15 cellular contexts compared by ENCODE assay signal in the genomic region with DNA sequence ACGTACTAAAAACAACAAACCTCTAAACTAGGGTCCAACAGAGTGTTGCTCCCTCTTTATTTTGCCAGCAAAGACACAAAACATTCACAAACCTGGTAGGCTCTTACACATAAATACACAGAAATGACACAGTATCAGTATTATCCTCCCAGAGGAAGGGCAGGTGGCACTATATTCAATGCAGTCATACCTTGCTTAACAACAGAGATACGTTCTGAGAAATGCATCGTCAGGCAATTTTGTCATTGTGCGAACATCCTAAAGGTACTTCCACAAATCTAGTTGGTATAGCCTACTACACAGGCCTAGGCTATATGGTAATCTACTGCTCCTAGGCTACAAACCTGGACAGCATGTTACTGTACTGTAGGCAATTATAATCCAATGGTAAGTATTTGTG. TPM values are rescaled to one million over a fixed set of nuclear protein-coding genes. Genes with fewer than 3 reads are reported as not detected.
DNase-seq lines count a peak whose midpoint lies in the region; ATAC-seq and TF ChIP-seq lines count a peak whose summit lies in the region.
"Had no signal": no experiment of that assay in that cellular context is flagged by ENCODE, and none has a peak within 500 bp of the region (broad histone marks: within the 10 kb centered on the region; RNA-seq: fewer than 3 reads in every experiment).

No MANE protein-coding gene starts in this region.

- H3K4me3 Mint-ChIP-seq in activated T-cell treated with anti-CD3 and anti-CD28 coated beads, Interleukin-2, amount 50 U/mL, for 4 hours: peak overlapping the region; percentile 24
- H3K4me3 Mint-ChIP-seq in activated T-helper 2 cell treated with anti-CD3 and anti-CD28 coated beads, Interferon-gamma antibody, Interleukin-2, Interleukin-4, amounts not matched to agents 10 μg/mL and 5 μg/mL and 100 μg/mL, durations not matched to agents 14 hours and 24 hours and 36 hours (ENCODE audit: low read depth): no peak overlapping the region

- peaks cover 11% of the 10 kb centered on the region for H3K36me3 Mint-ChIP-seq in activated T-cell treated with anti-CD3 and anti-CD28 coated beads, Interleukin-2, amount 50 U/mL, for 4 hours (ENCODE audit: insufficient read depth)
- peaks cover 31% of the 10 kb centered on the region for H3K36me3 Mint-ChIP-seq in activated T-helper 2 cell treated with anti-CD3 and anti-CD28 coated beads, Interferon-gamma antibody, Interleukin-2, Interleukin-4, amounts not matched to agents 10 μg/mL and 5 μg/mL and 100 μg/mL, durations not matched to agents 14 hours and 24 hours and 36 hours (ENCODE audit: low read depth)

- no peak overlapping the region for H2AFZ ChIP-seq in KMS-11 (ENCODE audit: low read depth)

- peaks cover 89% of the 10 kb centered on the region for H3K79me2 ChIP-seq in KMS-11 (ENCODE audit: insufficient read depth, low read depth)
- H3K79me2 ChIP-seq in mesendoderm (ENCODE audit: control insufficient read depth, insufficient read depth, low read length): peaks cover 52% of the 10 kb centered on the region

- H3K27me3 ChIP-seq in KMS-11 (ENCODE audit: insufficient read depth, low read depth) (no peaks in the 10 kb centered on the region), mesendoderm (ENCODE audit: insufficient read depth, low read length, poor library complexity) (no peaks in the 10 kb centered on the region)

- no peak overlapping the region for H2BK120ac ChIP-seq in mesendoderm (ENCODE audit: low read depth, low read length)

- no peak overlapping the region for H2AK5ac ChIP-seq in mesendoderm (ENCODE audit: low read length)

- H3K56ac ChIP-seq in mesendoderm (ENCODE audit: low read length): peak overlapping the region; percentile 10

- WGBS in mesendoderm (ENCODE audit: extremely low coverage, insufficient coverage, low lambda C conversion rate): no CpG with 5 or more reads among the region's 4 CpGs

- H3K27me3 Mint-ChIP-seq in activated T-cell treated with anti-CD3 and anti-CD28 coated beads, Interleukin-2, amount 50 U/mL, for 4 hours (ENCODE audit: low read depth): no peaks in the 10 kb centered on the region
- no peaks in the 10 kb centered on the region for H3K27me3 Mint-ChIP-seq in activated T-helper 2 cell treated with anti-CD3 and anti-CD28 coated beads, Interferon-gamma antibody, Interleukin-2, Interleukin-4, amounts not matched to agents 10 μg/mL and 5 μg/mL and 100 μg/mL, durations not matched to agents 14 hours and 24 hours and 36 hours (ENCODE audit: low read depth)
- H3K27me3 Mint-ChIP-seq: IgD-negative memory B cell; stimulated activated memory B cell treated with anti-CD40 and anti-IgM and Interleukin-4, amounts not matched to agents 10 μg/mL and 1 μg/mL and 100 μg/mL, for 72 hours had no signal

- no peaks in the 10 kb centered on the region for H4K20me1 ChIP-seq in KMS-11 (ENCODE audit: insufficient read depth)

- H3K4ac ChIP-seq in mesendoderm (ENCODE audit: low read depth, low read length): no peak overlapping the region

- peaks cover 64% of the 10 kb centered on the region for H3K4me1 Mint-ChIP-seq in activated T-cell treated with anti-CD3 and anti-CD28 coated beads, Interleukin-2, amount 50 U/mL, for 4 hours (ENCODE audit: low read depth)
- H3K4me1 Mint-ChIP-seq in activated T-helper 2 cell treated with anti-CD3 and anti-CD28 coated beads, Interferon-gamma antibody, Interleukin-2, Interleukin-4, amounts not matched to agents 10 μg/mL and 5 μg/mL and 100 μg/mL, durations not matched to agents 14 hours and 24 hours and 36 hours (ENCODE audit: low read depth): peaks cover 57% of the 10 kb centered on the region

- H3K23ac ChIP-seq in mesendoderm (ENCODE audit: low read length): no peak overlapping the region

- H2BK15ac ChIP-seq in mesendoderm (replicated peaks; ENCODE audit: low read depth): no peak overlapping the region

- H3K4me2 ChIP-seq in KMS-11 (peak overlapping the region; percentile 29; the same call in 1 of the 2 replicates), mesendoderm (ENCODE audit: low read length) (no peak overlapping the region)

- no peak overlapping the region for H4K8ac ChIP-seq in mesendoderm (ENCODE audit: low read depth, low read length)

- no peak overlapping the region for H4K5ac ChIP-seq in mesendoderm (ENCODE audit: low read length)

- peak overlapping the region; percentile 74 for H3K27ac Mint-ChIP-seq in activated T-helper 2 cell treated with anti-CD3 and anti-CD28 coated beads, Interferon-gamma antibody, Interleukin-2, Interleukin-4, amounts not matched to agents 10 μg/mL and 5 μg/mL and 100 μg/mL, durations not matched to agents 14 hours and 24 hours and 36 hours

- no peak for DNase-seq in activated T-cell treated with anti-CD3 and anti-CD28 coated beads, Interleukin-2, amount 50 U/mL, for 4 hours
- DNase-seq in activated T-cell treated with anti-CD3 and anti-CD28 coated beads for 4 hours (no peak), mesendoderm (no peak), germinal center (ENCODE audit: low spot score) (no peak), NCI-H2227 treated with DMSO at 0.1 percent for 48 hours (lab: John Stamatoyannopoulos, UW) (no peak)
- DNase-seq in activated T-helper 2 cell treated with anti-CD3 and anti-CD28 coated beads, Interferon-gamma antibody, Interleukin-2, Interleukin-4, amounts not matched to agents 10 μg/mL and 5 μg/mL and 100 μg/mL, durations not matched to agents 14 hours and 24 hours and 36 hours (ENCODE audit: low spot score): no peak
- DNase-seq: ACHN, C1 segment of cervical spinal cord, NCI-H146, NCI-H2171, NCI-H69 had no signal

- ATAC-seq in activated T-cell treated with anti-CD3 and anti-CD28 coated beads, Interleukin-2, amount 50 U/mL, for 4 hours: peak in 1 of 2 donors; percentile 9
- ATAC-seq in GM18867 (IDR thresholded peaks at IDR 0.05; ENCODE audit: unreplicated experiment): no peak
- ATAC-seq: stimulated activated memory B cell treated with anti-CD40 and anti-IgM and Interleukin-4, amounts not matched to agents 10 μg/mL and 1 μg/mL and 100 μg/mL, for 72 hours had no signal

- H3K4me1 ChIP-seq in KMS-11 (ENCODE audit: low read depth, poor library complexity, severe bottlenecking) (peaks cover 71% of the 10 kb centered on the region), mesendoderm (ENCODE audit: control insufficient read depth, low read depth, low read length) (peaks cover 6% of the 10 kb centered on the region)

- H3K27ac ChIP-seq in KMS-11 (peak overlapping the region; percentile 93; the same call in 1 of the 2 replicates), mesendoderm (ENCODE audit: low read depth, low read length) (no peak overlapping the region)

- H3K4me3 ChIP-seq in KMS-11 (IDR thresholded peaks at IDR 0.05; ENCODE audit: insufficient read depth, low read depth, low read length): no peak overlapping the region
- no peak overlapping the region for H3K4me3 ChIP-seq in mesendoderm (ENCODE audit: low read length)

- H3K36me3 ChIP-seq in KMS-11 (ENCODE audit: insufficient read depth) (no peaks in the 10 kb centered on the region), mesendoderm (ENCODE audit: control insufficient read depth, insufficient read depth, low read length) (peaks cover 2% of the 10 kb centered on the region)

- H3K9ac ChIP-seq in KMS-11 (no peak overlapping the region), mesendoderm (ENCODE audit: low read length) (no peak overlapping the region)

- peaks cover 19% of the 10 kb centered on the region for H3K79me1 ChIP-seq in mesendoderm (ENCODE audit: low read length)

- no peak overlapping the region for H3K18ac ChIP-seq in mesendoderm (ENCODE audit: low read length)

- TF ChIP-seq CTCF in KMS-11 (conservative IDR thresholded peaks at IDR 0.05; ENCODE audit: low read depth, low read length): no peak

- H2BK5ac ChIP-seq in mesendoderm (ENCODE audit: low read length): no peak overlapping the region

- H3K9me3 Mint-ChIP-seq in activated T-cell treated with anti-CD3 and anti-CD28 coated beads, Interleukin-2, amount 50 U/mL, for 4 hours: no peaks in the 10 kb centered on the region
- no peaks in the 10 kb centered on the region for H3K9me3 Mint-ChIP-seq in activated T-helper 2 cell treated with anti-CD3 and anti-CD28 coated beads, Interferon-gamma antibody, Interleukin-2, Interleukin-4, amounts not matched to agents 10 μg/mL and 5 μg/mL and 100 μg/mL, durations not matched to agents 14 hours and 24 hours and 36 hours
- H3K9me3 Mint-ChIP-seq: IgD-negative memory B cell; stimulated activated memory B cell treated with anti-CD40 and anti-IgM and Interleukin-4, amounts not matched to agents 10 μg/mL and 1 μg/mL and 100 μg/mL, for 72 hours had no signal

- intact Hi-C loops in activated T-helper 2 cell treated with anti-CD3 and anti-CD28 coated beads, Interferon-gamma antibody, Interleukin-2, Interleukin-4, amounts not matched to agents 10 μg/mL and 5 μg/mL and 100 μg/mL, durations not matched to agents 14 hours and 24 hours and 36 hours (cut with micrococcal nuclease): loop anchor here (10.0 kb wide), 1 partner anchor 1817 kb away; the partner anchor contains the start of gene GINM1

RNA-seq across cellular contexts. Expression of gene ZBTB2, which starts 9.6 kb away (rescaled TPM):
- total RNA-seq in activated T-cell treated with anti-CD3 and anti-CD28 coated beads, Interleukin-2, amount 50 U/mL, for 4 hours: 10 to 100 TPM; 18.5 to 21.7 (median 19.5) TPM
- total RNA-seq in activated T-helper 2 cell treated with anti-CD3 and anti-CD28 coated beads, Interferon-gamma antibody, Interleukin-2, Interleukin-4, amounts not matched to agents 10 μg/mL and 5 μg/mL and 100 μg/mL, durations not matched to agents 14 hours and 24 hours and 36 hours: 19.1 and 19.7 TPM in 2 replicates
- polyA plus RNA-seq in mesendoderm (2013, experiment 1 of 2): 31.9 TPM
- 32.4 TPM for polyA plus RNA-seq in mesendoderm (2013, experiment 2 of 2)
